13 cellular contexts compared by ENCODE assay signal in the genomic region with DNA sequence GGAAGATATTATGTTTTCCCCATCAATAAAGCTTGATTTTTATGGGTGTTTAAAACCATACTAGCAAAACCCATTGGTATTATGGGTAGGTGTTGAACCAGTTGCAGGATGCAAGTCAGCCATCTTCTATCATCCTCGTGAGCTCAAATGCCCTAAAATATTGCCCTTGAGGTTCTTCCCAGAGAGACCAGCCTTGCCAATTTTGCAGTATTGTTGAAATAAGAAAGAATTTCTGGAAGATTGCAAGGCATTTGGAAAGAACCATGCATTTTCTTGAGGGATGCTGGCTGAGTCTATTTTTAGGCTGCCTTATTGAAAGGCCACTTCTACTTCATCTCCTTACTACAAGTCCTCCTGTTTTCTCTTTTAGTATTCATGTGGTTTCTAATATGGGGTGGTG.
"Had no signal": no experiment of that assay in that cellular context is flagged by ENCODE, and none has a peak within 500 bp of the region (broad histone marks: within the 10 kb centered on the region; RNA-seq: fewer than 3 reads in every experiment).

No MANE protein-coding gene starts in this region.

- H3K27ac Mint-ChIP-seq: activated naive CD4-positive, alpha-beta T cell treated with anti-CD3 and anti-CD28 coated beads for 36 hours; brain; nephron had no signal

- H3K4me1 Mint-ChIP-seq: central memory CD8-positive, alpha-beta T cell had no signal

- H3K4me3 ChIP-seq: esophagus squamous epithelium, psoas muscle, testis had no signal

- H3K36me3 Mint-ChIP-seq: brain had no signal

- ATAC-seq: psoas muscle; stimulated activated naive CD8-positive, alpha-beta T cell treated with anti-CD3 and anti-CD28 coated beads, Interleukin-15, Interleukin-2, amounts not matched to agents 100 U/mL and 50 U/mL, for 24 hours had no signal

- DNase-seq: activated CD4-positive, alpha-beta T cell treated with anti-CD3 and anti-CD28 coated beads for 4 hours; activated naive CD4-positive, alpha-beta T cell treated with anti-CD3 and anti-CD28 coated beads for 36 hours; esophagus squamous epithelium; hippocampal formation; kidney glomerular epithelial cell; mesendoderm; psoas muscle; stimulated activated CD4-positive, alpha-beta T cell treated with anti-CD3 and anti-CD28 coated beads, Interleukin-2, amount 100 ng/mL, for 48 hours; stimulated activated naive CD8-positive, alpha-beta T cell treated with anti-CD3 and anti-CD28 coated beads, Interleukin-15, Interleukin-2, amounts not matched to agents 100 U/mL and 50 U/mL, for 24 hours; testis had no signal

- H3K4me3 Mint-ChIP-seq: activated naive CD4-positive, alpha-beta T cell treated with anti-CD3 and anti-CD28 coated beads for 36 hours; brain; central memory CD8-positive, alpha-beta T cell; nephron had no signal

- H3K9me3 ChIP-seq: psoas muscle, testis had no signal

- H3K36me3 ChIP-seq: esophagus squamous epithelium had no signal

- H3K27me3 ChIP-seq: esophagus squamous epithelium, testis had no signal

- H3K27me3 Mint-ChIP-seq: brain had no signal

- H3K27ac ChIP-seq: psoas muscle, testis had no signal
